ENCODE assay signal across 8 cellular contexts in genomic region chr12:122366685-122367475, GRCh38. TPM values are rescaled to one million over a fixed set of nuclear protein-coding genes. Genes with fewer than 3 reads are reported as not detected.
DNase-seq lines count a peak whose midpoint lies in the region; ATAC-seq and TF ChIP-seq lines count a peak whose summit lies in the region.

No MANE protein-coding gene starts in this region.

- ATAC-seq in GM21619 (IDR thresholded peaks at IDR 0.05; ENCODE audit: unreplicated experiment), result no peak

- peak overlapping the region; percentile 37 for H3K18ac ChIP-seq in trophoblast cell (ENCODE audit: low read length)

- peak overlapping the region; percentile 49 for H2AK5ac ChIP-seq in trophoblast cell (ENCODE audit: low read length)

- no peak overlapping the region for H4K12ac ChIP-seq in trophoblast cell (ENCODE audit: low read depth, low read length)

- H3K4me1 ChIP-seq in SJSA1 (replicated peaks), result peaks cover 45% of the 10 kb centered on the region
- H3K4me1 ChIP-seq in trophoblast cell (ENCODE audit: control insufficient read depth in 1 of 2, insufficient read depth in 2 of 2, low read length in 2 of 2), result peaks cover 9 to 13% of the 10 kb centered on the region in 2 experiments
- no peaks in the 10 kb centered on the region for H3K4me1 ChIP-seq in BE2C

- no peaks in the 10 kb centered on the region for H3K9me3 ChIP-seq in SJSA1 (replicated peaks)
- H3K9me3 ChIP-seq in trophoblast cell (ENCODE audit: insufficient read depth, low read depth, low read length), result no peaks in the 10 kb centered on the region
- H3K9me3 ChIP-seq in BE2C, result no peaks in the 10 kb centered on the region

- H2BK5ac ChIP-seq in trophoblast cell (ENCODE audit: low read depth, low read length, poor library complexity), result peak overlapping the region; percentile 45

- no peak overlapping the region for H3K23ac ChIP-seq in trophoblast cell (ENCODE audit: low read length)

- H3K4ac ChIP-seq in trophoblast cell (ENCODE audit: low read depth, low read length), result peak overlapping the region; percentile 30

- TF ChIP-seq CTCF in fibroblast of villous mesenchyme (IDR thresholded peaks at IDR 0.05; ENCODE audit: insufficient read depth, low read depth, low read length), result no peak
- TF ChIP-seq CTCF in BE2C (IDR thresholded peaks at IDR 0.05; ENCODE audit: low read depth, low read length), result no peak

- peak; percentile 60 for DNase-seq in SIG-M5 treated with dmso at 0.1 percent for 504 hours (lab: John Stamatoyannopoulos, UW; ENCODE audit: unreplicated experiment)
- no peak for DNase-seq in SIG-M5 (lab: John Stamatoyannopoulos, UW)
- DNase-seq in SJSA1 (ENCODE audit: low read depth in 1 of 2, low spot score in 2 of 2), result peak; percentile 73 to 86
- DNase-seq in fibroblast of villous mesenchyme (ENCODE audit: low read depth), result peak; percentile 96
- DNase-seq in trophoblast cell, result peak; percentile 66 to 88
- DNase-seq in BE2C, result no peak
- DNase-seq in NCI-H1048 (lab: John Stamatoyannopoulos, UW), result no peak

- H2AFZ ChIP-seq in trophoblast cell (ENCODE audit: insufficient read depth, low read length, poor library complexity), result no peak overlapping the region

- H3K4me3 ChIP-seq in SJSA1 (no peak overlapping the region), fibroblast of villous mesenchyme (ENCODE audit: low read depth, low read length) (no peak overlapping the region), trophoblast cell (ENCODE audit: low read depth, low read length) (no peak overlapping the region), BE2C (ENCODE audit: low read depth, low read length) (no peak overlapping the region)

- peak overlapping the region; percentile 50 for H3K14ac ChIP-seq in trophoblast cell (ENCODE audit: low read length)

- H3K79me2 ChIP-seq in trophoblast cell (ENCODE audit: control insufficient read depth, insufficient read depth, low read length, poor library complexity), result peaks cover 5% of the 10 kb centered on the region

- H3K9ac ChIP-seq in trophoblast cell (ENCODE audit: low read length), result no peak overlapping the region

- H3K27me3 ChIP-seq in SJSA1 (replicated peaks) (no peaks in the 10 kb centered on the region), trophoblast cell (ENCODE audit: insufficient read depth, low read length) (no peaks in the 10 kb centered on the region), BE2C (no peaks in the 10 kb centered on the region)

- H3K4me2 ChIP-seq in trophoblast cell (ENCODE audit: low read length), result no peak overlapping the region

- no CpG with 5 or more reads among the region's 3 CpGs for WGBS in trophoblast cell (ENCODE audit: extremely low coverage, insufficient coverage, insufficient read length)

- H2BK12ac ChIP-seq in trophoblast cell (ENCODE audit: low read length), result peak overlapping the region; percentile 25

- H3K27ac ChIP-seq in SJSA1, result peak overlapping the region; percentile 78
- H3K27ac ChIP-seq in trophoblast cell (ENCODE audit: low read depth, low read length), result peak overlapping the region; percentile 69

- H3K36me3 ChIP-seq in SJSA1 (peaks cover 32% of the 10 kb centered on the region), trophoblast cell (ENCODE audit: control insufficient read depth in 1 of 2, insufficient read depth in 2 of 2, low read length in 2 of 2) (peaks cover 12 to 18% of the 10 kb centered on the region in 2 experiments), BE2C (peaks cover 2% of the 10 kb centered on the region; the same call in 1 of the 2 replicates)

- H3K79me1 ChIP-seq in trophoblast cell (ENCODE audit: low read length), result peaks cover 10% of the 10 kb centered on the region

- H4K91ac ChIP-seq in trophoblast cell (ENCODE audit: low read depth, low read length), result peak overlapping the region; percentile 67

- peak overlapping the region; percentile 44 for H4K8ac ChIP-seq in trophoblast cell (ENCODE audit: low read depth, low read length)

- peak overlapping the region; percentile 78 for H2BK120ac ChIP-seq in trophoblast cell (ENCODE audit: insufficient read depth, low read length, poor library complexity)

RNA-seq across cellular contexts. Expression of gene CLIP1, which starts 55.6 kb away (rescaled TPM):
- total RNA-seq in SJSA1 (2014; rRNA removed; shearing (Covaris generic)), result 33.7 and 41.3 TPM in 2 replicates
- total RNA-seq in fibroblast of villous mesenchyme, result 66.9 and 79.6 TPM in 2 replicates
- polyA plus RNA-seq in trophoblast cell (2013), result 101 and 104 TPM in 2 replicates
- polyA plus RNA-seq in BE2C (2012; ENCODE audit: insufficient read depth, insufficient read length, low read depth), result 32.6 TPM

Comparison
In these comparisons a context has a peak if more than half of its experiments do, and no peak if none do; other contexts are left out.
1. DNase-seq: peak in SIG-M5 treated with dmso at 0.1 percent for 504 hours (single experiment), SJSA1 (2 of 2), fibroblast of villous mesenchyme (single experiment) and trophoblast cell (2 of 2); none in SIG-M5 (single experiment), BE2C (single experiment) and NCI-H1048 (single experiment).